8 cellular contexts compared by ENCODE assay signal in genomic region chr7:974820-975681, GRCh38. TPM values are rescaled to one million over a fixed set of nuclear protein-coding genes. Genes with fewer than 3 reads are reported as not detected.
DNase-seq lines count a peak whose midpoint lies in the region; ATAC-seq and TF ChIP-seq lines count a peak whose summit lies in the region.

Gene COX19 (minus strand): TSS chr7:975549. CDS start chr7:975509, 40 bp downstream.

- no peak for TF ChIP-seq CTCF in 22Rv1 (IDR thresholded peaks at IDR 0.05)
- no peak for TF ChIP-seq CTCF in VCaP (conservative IDR thresholded peaks at IDR 0.05)
- no peak for TF ChIP-seq CTCF in MCF 10A (IDR thresholded peaks at IDR 0.05; ENCODE audit: unreplicated experiment)

- no peaks in the 10 kb centered on the region for H3K9me3 Mint-ChIP-seq in MCF 10A (ENCODE audit: unreplicated experiment)

- CTCF ChIA-PET in MCF 10A (lab: Yijun Ruan, JAX), result interaction anchor here (0.5 to 3.2 kb wide), 6 partner anchors 8 to 111 kb away, joined by 3 to 22 read pairs (median 5); partner anchors contain the start of gene CYP2W1

- intact Hi-C loops in MCF 10A (cut with micrococcal nuclease), result loop anchor here (2.0 kb wide), 1 partner anchor 38 kb away; no protein-coding TSS in a partner anchor

- H3K27ac Mint-ChIP-seq in MCF 10A (ENCODE audit: low read depth, unreplicated experiment), result peak within 1 kb of the TSS; percentile 79

- H3K4me3 Mint-ChIP-seq in MCF 10A (ENCODE audit: unreplicated experiment), result peak within 1 kb of the TSS; percentile 87

- ATAC-seq in GM18520 (IDR thresholded peaks at IDR 0.05; ENCODE audit: unreplicated experiment) (peak; percentile 38), HG03060 (IDR thresholded peaks at IDR 0.05; ENCODE audit: low read depth, unreplicated experiment) (peak; percentile 29)

- peaks cover 39% of the 10 kb centered on the region for H3K36me3 Mint-ChIP-seq in MCF 10A (ENCODE audit: insufficient read depth, unreplicated experiment)

- DNase-seq in NCI-H2196 (lab: John Stamatoyannopoulos, UW; ENCODE audit: unreplicated experiment) (peak; percentile 85), MCF 10A (ENCODE audit: unreplicated experiment) (peak; percentile 78), iPS-NIHi11 (ENCODE audit: low spot score) (peak; percentile 96)

- no peaks in the 10 kb centered on the region for H3K27me3 Mint-ChIP-seq in MCF 10A (ENCODE audit: insufficient read depth, unreplicated experiment)

- TSS peak; percentile 26 for BruUV-seq in MCF 10A (replicated peaks; lab: Mats Ljungman, UMichigan)

- POLR2A ChIA-PET in MCF 10A (lab: Yijun Ruan, JAX), result interaction anchor here (0.7 to 2.9 kb wide), 19 partner anchors 8 to 185 kb away, joined by 3 to 15 read pairs (median 4); partner anchors contain the start of genes ADAP1 and ZFAND2A

- peak within 1 kb of the TSS; percentile 73 to 100 (median 97) for H3K4me3 ChIP-seq in skin epidermis

- no peaks in the 10 kb centered on the region for H3K4me1 Mint-ChIP-seq in MCF 10A (ENCODE audit: insufficient read depth, unreplicated experiment)

- H3K27ac ChIP-seq in 22Rv1 (peak within 1 kb of the TSS; percentile 88), VCaP (peak within 1 kb of the TSS; percentile 88), skin epidermis (peak within 1 kb of the TSS; percentile 91 to 99 (median 97))

RNA-seq across cellular contexts. Expression of gene COX19, which starts in this region (rescaled TPM):
- total RNA-seq in MCF 10A (2022), result 14.7 and 16.5 TPM in 2 replicates

Comparison
In these comparisons a context has a peak if more than half of its experiments do, and no peak if none do; other contexts are left out.
1. Peak in every context shown above with its lines: DNase-seq, ATAC-seq, H3K4me3 ChIP-seq and H3K27ac ChIP-seq.